ENCODE assay signal across 1 cellular context in the genomic region with DNA sequence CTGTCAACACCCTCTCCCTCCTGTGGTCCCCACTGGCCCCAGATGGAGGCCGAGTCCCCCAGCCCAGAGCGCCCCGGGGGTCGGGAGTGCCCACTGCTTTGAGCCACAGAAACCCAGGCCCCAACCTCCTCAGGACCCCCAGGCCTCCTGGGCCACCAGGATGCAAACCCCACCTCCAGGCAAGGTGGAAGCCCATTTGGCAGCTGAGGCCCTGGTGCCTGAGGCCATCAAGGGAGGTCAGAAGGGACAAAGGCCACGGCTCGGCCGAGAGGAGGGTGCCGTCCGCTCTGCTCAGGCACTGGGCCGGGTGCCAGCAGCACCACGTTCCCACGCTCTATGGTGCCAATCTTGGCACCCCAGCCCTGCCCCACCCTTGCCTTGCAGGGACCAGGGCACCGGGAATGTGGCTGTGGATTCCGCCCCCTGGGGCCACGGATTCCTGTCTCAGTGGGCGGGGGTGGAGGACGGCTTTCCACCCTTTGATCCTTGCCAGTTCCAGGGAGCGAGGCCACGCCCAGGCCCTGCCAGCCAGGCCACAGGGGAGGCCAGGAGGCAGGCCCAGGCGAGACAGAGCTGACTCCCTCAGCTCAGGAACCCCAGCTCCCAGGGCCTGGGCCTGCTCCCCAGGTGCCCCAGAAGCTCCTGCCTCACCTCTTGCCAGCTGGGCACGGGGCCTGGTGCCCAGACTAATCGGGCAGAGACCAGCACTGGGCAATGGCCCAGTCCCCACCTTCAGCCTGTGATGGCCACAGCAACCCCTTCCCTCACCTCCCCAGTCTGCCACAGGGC.
A peak's percentile ranks its signal among the peaks of the same experiment; 100 is the strongest.
TF ChIP-seq lines count a peak whose summit lies in the region.

No MANE protein-coding gene starts in this region.

TF ChIP-seq in HEK293, 187 proteins besides CTCF, POLR2A, EP300 and RAD21 (continued from another document):
- TF ChIP-seq ZNF560 (tag by site-specific recombination; IDR thresholded peaks at IDR 0.05; ENCODE audit: borderline replicate concordance) (no peak), GLIS2 (tag by site-specific recombination; IDR thresholded peaks at IDR 0.05) (peak; percentile 63), ZNF76 (tag by site-specific recombination; IDR thresholded peaks at IDR 0.05; ENCODE audit: borderline replicate concordance, low read depth) (no peak), ZNF792 (tag by site-specific recombination; IDR thresholded peaks at IDR 0.05) (no peak), ZBTB7A (tag by site-specific recombination; IDR thresholded peaks at IDR 0.05; ENCODE audit: low read depth) (no peak), ZNF266 (tag by site-specific recombination; IDR thresholded peaks at IDR 0.05; ENCODE audit: low read depth) (no peak), KLF1 (tag by site-specific recombination; IDR thresholded peaks at IDR 0.05) (peak; percentile 87), ZNF239 (tag by site-specific recombination; IDR thresholded peaks at IDR 0.05) (no peak), ZNF843 (tag by site-specific recombination; IDR thresholded peaks at IDR 0.05) (no peak), ZNF10 (tag by site-specific recombination; IDR thresholded peaks at IDR 0.05) (no peak)
- TF ChIP-seq, protein P1, sequence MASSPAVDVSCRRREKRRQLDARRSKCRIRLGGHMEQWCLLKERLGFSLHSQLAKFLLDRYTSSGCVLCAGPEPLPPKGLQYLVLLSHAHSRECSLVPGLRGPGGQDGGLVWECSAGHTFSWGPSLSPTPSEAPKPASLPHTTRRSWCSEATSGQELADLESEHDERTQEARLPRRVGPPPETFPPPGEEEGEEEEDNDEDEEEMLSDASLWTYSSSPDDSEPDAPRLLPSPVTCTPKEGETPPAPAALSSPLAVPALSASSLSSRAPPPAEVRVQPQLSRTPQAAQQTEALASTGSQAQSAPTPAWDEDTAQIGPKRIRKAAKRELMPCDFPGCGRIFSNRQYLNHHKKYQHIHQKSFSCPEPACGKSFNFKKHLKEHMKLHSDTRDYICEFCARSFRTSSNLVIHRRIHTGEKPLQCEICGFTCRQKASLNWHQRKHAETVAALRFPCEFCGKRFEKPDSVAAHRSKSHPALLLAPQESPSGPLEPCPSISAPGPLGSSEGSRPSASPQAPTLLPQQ (tag by site-specific recombination; IDR thresholded peaks at IDR 0.05) = no peak
- TF ChIP-seq, protein P2, sequence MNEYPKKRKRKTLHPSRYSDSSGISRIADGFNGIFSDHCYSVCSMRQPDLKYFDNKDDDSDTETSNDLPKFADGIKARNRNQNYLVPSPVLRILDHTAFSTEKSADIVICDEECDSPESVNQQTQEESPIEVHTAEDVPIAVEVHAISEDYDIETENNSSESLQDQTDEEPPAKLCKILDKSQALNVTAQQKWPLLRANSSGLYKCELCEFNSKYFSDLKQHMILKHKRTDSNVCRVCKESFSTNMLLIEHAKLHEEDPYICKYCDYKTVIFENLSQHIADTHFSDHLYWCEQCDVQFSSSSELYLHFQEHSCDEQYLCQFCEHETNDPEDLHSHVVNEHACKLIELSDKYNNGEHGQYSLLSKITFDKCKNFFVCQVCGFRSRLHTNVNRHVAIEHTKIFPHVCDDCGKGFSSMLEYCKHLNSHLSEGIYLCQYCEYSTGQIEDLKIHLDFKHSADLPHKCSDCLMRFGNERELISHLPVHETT (tag by site-specific recombination; IDR thresholded peaks at IDR 0.05) = no peak
- TF ChIP-seq, protein P3, sequence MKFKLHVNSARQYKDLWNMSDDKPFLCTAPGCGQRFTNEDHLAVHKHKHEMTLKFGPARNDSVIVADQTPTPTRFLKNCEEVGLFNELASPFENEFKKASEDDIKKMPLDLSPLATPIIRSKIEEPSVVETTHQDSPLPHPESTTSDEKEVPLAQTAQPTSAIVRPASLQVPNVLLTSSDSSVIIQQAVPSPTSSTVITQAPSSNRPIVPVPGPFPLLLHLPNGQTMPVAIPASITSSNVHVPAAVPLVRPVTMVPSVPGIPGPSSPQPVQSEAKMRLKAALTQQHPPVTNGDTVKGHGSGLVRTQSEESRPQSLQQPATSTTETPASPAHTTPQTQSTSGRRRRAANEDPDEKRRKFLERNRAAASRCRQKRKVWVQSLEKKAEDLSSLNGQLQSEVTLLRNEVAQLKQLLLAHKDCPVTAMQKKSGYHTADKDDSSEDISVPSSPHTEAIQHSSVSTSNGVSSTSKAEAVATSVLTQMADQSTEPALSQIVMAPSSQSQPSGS (tag by site-specific recombination; IDR thresholded peaks at IDR 0.05; ENCODE audit: low read depth) = no peak
- TF ChIP-seq, protein P4, sequence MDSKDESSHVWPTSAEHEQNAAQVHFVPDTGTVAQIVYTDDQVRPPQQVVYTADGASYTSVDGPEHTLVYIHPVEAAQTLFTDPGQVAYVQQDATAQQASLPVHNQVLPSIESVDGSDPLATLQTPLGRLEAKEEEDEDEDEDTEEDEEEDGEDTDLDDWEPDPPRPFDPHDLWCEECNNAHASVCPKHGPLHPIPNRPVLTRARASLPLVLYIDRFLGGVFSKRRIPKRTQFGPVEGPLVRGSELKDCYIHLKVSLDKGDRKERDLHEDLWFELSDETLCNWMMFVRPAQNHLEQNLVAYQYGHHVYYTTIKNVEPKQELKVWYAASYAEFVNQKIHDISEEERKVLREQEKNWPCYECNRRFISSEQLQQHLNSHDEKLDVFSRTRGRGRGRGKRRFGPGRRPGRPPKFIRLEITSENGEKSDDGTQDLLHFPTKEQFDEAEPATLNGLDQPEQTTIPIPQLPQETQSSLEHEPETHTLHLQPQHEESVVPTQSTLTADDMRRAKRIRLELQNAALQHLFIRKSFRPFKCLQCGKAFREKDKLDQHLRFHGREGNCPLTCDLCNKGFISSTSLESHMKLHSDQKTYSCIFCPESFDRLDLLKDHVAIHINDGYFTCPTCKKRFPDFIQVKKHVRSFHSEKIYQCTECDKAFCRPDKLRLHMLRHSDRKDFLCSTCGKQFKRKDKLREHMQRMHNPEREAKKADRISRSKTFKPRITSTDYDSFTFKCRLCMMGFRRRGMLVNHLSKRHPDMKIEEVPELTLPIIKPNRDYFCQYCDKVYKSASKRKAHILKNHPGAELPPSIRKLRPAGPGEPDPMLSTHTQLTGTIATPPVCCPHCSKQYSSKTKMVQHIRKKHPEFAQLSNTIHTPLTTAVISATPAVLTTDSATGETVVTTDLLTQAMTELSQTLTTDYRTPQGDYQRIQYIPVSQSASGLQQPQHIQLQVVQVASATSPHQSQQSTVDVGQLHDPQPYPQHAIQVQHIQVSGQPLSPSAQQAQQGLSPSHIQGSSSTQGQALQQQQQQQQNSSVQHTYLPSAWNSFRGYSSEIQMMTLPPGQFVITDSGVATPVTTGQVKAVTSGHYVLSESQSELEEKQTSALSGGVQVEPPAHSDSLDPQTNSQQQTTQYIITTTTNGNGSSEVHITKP (tag by site-specific recombination; IDR thresholded peaks at IDR 0.05) = 0 out of 2 replicates have a peak, but pooled peaks have one; percentile 19
